15 cellular contexts compared by ENCODE assay signal in genomic region chr11:126518996-126519351, GRCh38.
DNase-seq lines count a peak whose midpoint lies in the region; ATAC-seq and TF ChIP-seq lines count a peak whose summit lies in the region.
"Had no signal": no experiment of that assay in that cellular context is flagged by ENCODE, and none has a peak within 500 bp of the region (broad histone marks: within the 10 kb centered on the region; RNA-seq: fewer than 3 reads in every experiment).

No MANE protein-coding gene starts in this region.

- peaks cover 63% of the 10 kb centered on the region for H3K4me1 Mint-ChIP-seq in nephron progenitor cell
- no peaks in the 10 kb centered on the region for H3K4me1 Mint-ChIP-seq in activated T-helper 17 cell treated with anti-CD3 and anti-CD28 coated beads, Interleukin-2, amount 50 U/mL, for 72 hours
- H3K4me1 Mint-ChIP-seq: CD4-positive, CD25-positive, alpha-beta regulatory T cell had no signal

- DNase-seq in activated effector memory CD4-positive, alpha-beta T cell treated with anti-CD3 and anti-CD28 coated beads, Interleukin-2, amount 50 U/mL, for 16 hours: peak; percentile 21
- DNase-seq in activated effector memory CD4-positive, alpha-beta T cell treated with Interleukin-2 at 50 U/mL for 16 hours: no peak
- DNase-seq in nephron progenitor cell (no peak), COLO668 (lab: John Stamatoyannopoulos, UW; ENCODE audit: unreplicated experiment) (no peak)
- DNase-seq: 8988T; AML-193; CD4-positive, CD25-positive, alpha-beta regulatory T cell; DMS79; GOT3; HCEC 1CT; HFFc6 had no signal

- no peak overlapping the region for H3K4me3 Mint-ChIP-seq in nephron progenitor cell
- no peak overlapping the region for H3K4me3 Mint-ChIP-seq in activated T-helper 17 cell treated with anti-CD3 and anti-CD28 coated beads, Interleukin-2, amount 50 U/mL, for 72 hours
- H3K4me3 Mint-ChIP-seq: CD4-positive, CD25-positive, alpha-beta regulatory T cell; HFFc6 had no signal

- H3K27ac Mint-ChIP-seq in nephron progenitor cell: peak overlapping the region; percentile 31
- no peak overlapping the region for H3K27ac Mint-ChIP-seq in activated T-helper 17 cell treated with anti-CD3 and anti-CD28 coated beads, Interleukin-2, amount 50 U/mL, for 72 hours
- H3K27ac Mint-ChIP-seq: HFFc6 had no signal

- H3K36me3 Mint-ChIP-seq in nephron progenitor cell (ENCODE audit: low read depth): no peaks in the 10 kb centered on the region
- H3K36me3 Mint-ChIP-seq in activated T-helper 17 cell treated with anti-CD3 and anti-CD28 coated beads, Interleukin-2, amount 50 U/mL, for 72 hours (ENCODE audit: low read depth): no peaks in the 10 kb centered on the region
- H3K36me3 Mint-ChIP-seq: CD4-positive, CD25-positive, alpha-beta regulatory T cell had no signal

- peaks cover 12% of the 10 kb centered on the region for H3K27me3 Mint-ChIP-seq in nephron progenitor cell (ENCODE audit: low read depth, poor library complexity)
- H3K27me3 Mint-ChIP-seq in activated T-helper 17 cell treated with anti-CD3 and anti-CD28 coated beads, Interleukin-2, amount 50 U/mL, for 72 hours: peaks cover 8% of the 10 kb centered on the region
- H3K27me3 Mint-ChIP-seq: CD4-positive, CD25-positive, alpha-beta regulatory T cell had no signal

- H3K9me3 Mint-ChIP-seq in nephron progenitor cell: no peaks in the 10 kb centered on the region
- no peaks in the 10 kb centered on the region for H3K9me3 Mint-ChIP-seq in activated T-helper 17 cell treated with anti-CD3 and anti-CD28 coated beads, Interleukin-2, amount 50 U/mL, for 72 hours
- H3K9me3 Mint-ChIP-seq: HFFc6 had no signal

- no peak for TF ChIP-seq CTCF in nephron progenitor cell (IDR thresholded peaks at IDR 0.05)

- ATAC-seq in SK-N-SH treated with all-trans-retinoic acid at 6 μM for 48 hours (0 out of 3 replicates have a peak, but pooled peaks have one; percentile 12), HG02973 (IDR thresholded peaks at IDR 0.05; ENCODE audit: unreplicated experiment) (no peak)
- ATAC-seq in activated T-helper 17 cell treated with anti-CD3 and anti-CD28 coated beads, Interleukin-2, amount 50 U/mL, for 72 hours (replicated peaks): no peak
- ATAC-seq: HepG2 had no signal

TF ChIP-seq in SK-N-SH treated with all-trans-retinoic acid at 6 μM for 48 hours, 23 proteins besides CTCF, POLR2A, EP300 and RAD21:
- TF ChIP-seq TCF4 (CRISPR knock-in tag; IDR thresholded peaks at IDR 0.05; ENCODE audit: borderline replicate concordance) (peak; percentile 15; the same call in 1 of the 2 replicates), PPARA (CRISPR knock-in tag; IDR thresholded peaks at IDR 0.05; ENCODE audit: borderline replicate concordance) (no peak)
